Comparison of ENCODE assay signal across 10 cellular contexts in genomic region chr14:90408713-90409112, GRCh38. TPM values are rescaled to one million over a fixed set of nuclear protein-coding genes. Genes with fewer than 3 reads are reported as not detected.
A peak's percentile ranks its signal among the peaks of the same experiment; 100 is the strongest.
DNase-seq lines count a peak whose midpoint lies in the region; ATAC-seq and TF ChIP-seq lines count a peak whose summit lies in the region.
"Had no signal": no experiment of that assay in that cellular context is flagged by ENCODE, and none has a peak within 500 bp of the region (broad histone marks: within the 10 kb centered on the region; RNA-seq: fewer than 3 reads in every experiment).

No MANE protein-coding gene starts in this region.

- peaks cover 24 to 45% (median 42%) of the 10 kb centered on the region in 3 donors for H3K4me1 Mint-ChIP-seq in CD8-positive, alpha-beta memory T cell
- peaks cover 33 to 45% (median 40%) of the 10 kb centered on the region in 3 donors for H3K4me1 Mint-ChIP-seq in T-cell

- DNase-seq in CD8-positive, alpha-beta memory T cell, result no peak
- no peak for DNase-seq in T-cell
- DNase-seq in heart right ventricle, result no peak
- DNase-seq in psoas muscle, result no peak
- no peak for DNase-seq in A172 (ENCODE audit: low spot score)
- no peak for DNase-seq in hypothalamus (lab: John Stamatoyannopoulos, UW)
- no peak for DNase-seq in DMS53 (lab: John Stamatoyannopoulos, UW)
- no peak for DNase-seq in activated CD8-positive, alpha-beta memory T cell treated with anti-CD3 and anti-CD28 coated beads, Interleukin-2, amount 50 U/mL, for 48 hours
- DNase-seq: NCI-H1092, RPMI8226 had no signal

- peaks cover under 1% of the 10 kb centered on the region for H3K4me1 ChIP-seq in CD8-positive, alpha-beta memory T cell (ENCODE audit: insufficient read depth, low read length)
- H3K4me1 ChIP-seq in heart right ventricle (peaks cover 5 to 50% (median 28%) of the 10 kb centered on the region in 9 donors), psoas muscle (peaks cover 36% of the 10 kb centered on the region)

- no peak overlapping the region for H3K4me3 Mint-ChIP-seq in CD8-positive, alpha-beta memory T cell
- no peak overlapping the region for H3K4me3 Mint-ChIP-seq in T-cell

- peak overlapping the region in 5 of 8 donors; percentile 7 to 91 (median 48) for H3K27ac Mint-ChIP-seq in CD8-positive, alpha-beta memory T cell
- H3K27ac Mint-ChIP-seq in T-cell, result peak overlapping the region in 1 of 2 donors; percentile 69

- ATAC-seq in T-cell (replicated peaks in 1 of 4) (peak in 3 of 4 experiments; percentile 19 to 32 (median 19)), heart right ventricle (peak in 7 of 8 donors; percentile 12 to 51 (median 30)), psoas muscle (peak; percentile 19 to 41 (median 32))

- peaks cover 9 to 40% (median 20%) of the 10 kb centered on the region in 3 donors for H3K36me3 Mint-ChIP-seq in CD8-positive, alpha-beta memory T cell
- H3K36me3 Mint-ChIP-seq in T-cell, result peaks cover 29% of the 10 kb centered on the region

- TF ChIP-seq CTCF in heart right ventricle (IDR thresholded peaks at IDR 0.05) (no peak), psoas muscle (IDR thresholded peaks at IDR 0.05) (no peak)

- POLR2A ChIA-PET in CD8-positive, alpha-beta memory T cell (lab: Charles Lee), result interaction anchor here (1.1 to 1.5 kb wide), 2 partner anchors 9 to 25 kb away, joined by 4 to 8 read pairs; no protein-coding TSS in a partner anchor
- POLR2A ChIA-PET in T-cell (lab: Charles Lee), result no interaction called here

- CTCF ChIA-PET in CD8-positive, alpha-beta memory T cell (lab: Charles Lee), result interaction anchor here (1.3 to 2.2 kb wide), 2 partner anchors 9 to 48 kb away, joined by 3 to 9 read pairs; no protein-coding TSS in a partner anchor
- CTCF ChIA-PET in T-cell (lab: Charles Lee), result interaction anchor here in 1 of 2 donors (0.6 to 0.9 kb wide), 2 partner anchors 9 to 337 kb away, joined by 3 read pairs; no protein-coding TSS in a partner anchor

- peaks cover 31% of the 10 kb centered on the region for H3K36me3 ChIP-seq in CD8-positive, alpha-beta memory T cell (ENCODE audit: insufficient read depth, low read length)
- H3K36me3 ChIP-seq in heart right ventricle, result peaks cover 0 to 50% (median 23%) of the 10 kb centered on the region in 9 donors
- peaks cover 2 to 26% of the 10 kb centered on the region in 2 donors for H3K36me3 ChIP-seq in psoas muscle (ENCODE audit: insufficient read depth in 1 of 2, low read depth in 1 of 2)

- no peak overlapping the region for H3K4me3 ChIP-seq in CD8-positive, alpha-beta memory T cell (ENCODE audit: low read length)
- H3K4me3 ChIP-seq in heart right ventricle (no peak overlapping the region), psoas muscle (no peak overlapping the region)

- H3K9me3 ChIP-seq in CD8-positive, alpha-beta memory T cell (ENCODE audit: low read length), result no peaks in the 10 kb centered on the region
- H3K9me3 ChIP-seq in heart right ventricle (no peaks in the 10 kb centered on the region), psoas muscle (no peaks in the 10 kb centered on the region)

- intact Hi-C loops in heart right ventricle (cut with DNase I) (loop anchor here in 3 of 10 donors (5.0 to 10.0 kb wide), 3 partner anchors 96 to 109 kb away; no protein-coding TSS in a partner anchor), psoas muscle (cut with DNase I) (loop anchor here in 1 of 2 donors (5.0 kb wide), 1 partner anchor 164 kb away; no protein-coding TSS in a partner anchor)

- WGBS in heart right ventricle, 2 donors, result 43 to 44% methylated on average over 6 of the region's 6 CpGs
- WGBS in psoas muscle, 3 donors, result 43 to 61% (median 55%) methylated on average over 6 of the region's 6 CpGs

- H3K27me3 Mint-ChIP-seq in CD8-positive, alpha-beta memory T cell, result peaks cover 0 to 4% of the 10 kb centered on the region in 2 donors
- no peaks in the 10 kb centered on the region for H3K27me3 Mint-ChIP-seq in T-cell

- H3K9me3 Mint-ChIP-seq in CD8-positive, alpha-beta memory T cell, result no peaks in the 10 kb centered on the region
- H3K9me3 Mint-ChIP-seq in T-cell, result no peaks in the 10 kb centered on the region

- no peak overlapping the region for H3K27ac ChIP-seq in CD8-positive, alpha-beta memory T cell (ENCODE audit: low read depth, low read length)
- H3K27ac ChIP-seq in heart right ventricle (peak overlapping the region; percentile 30 to 90 (median 81)), psoas muscle (peak overlapping the region; percentile 92)

- no peaks in the 10 kb centered on the region for H3K27me3 ChIP-seq in CD8-positive, alpha-beta memory T cell (ENCODE audit: insufficient read depth, low read length, poor library complexity, severe bottlenecking)
- H3K27me3 ChIP-seq in heart right ventricle (no peaks in the 10 kb centered on the region), psoas muscle (ENCODE audit: insufficient read depth in 3 of 3, low read length in 2 of 3) (no peaks in the 10 kb centered on the region)

RNA-seq across cellular contexts. Expression of gene CALM1, which starts 11.9 kb away (rescaled TPM):
- 100 to 1,000 TPM; 575 to 587 TPM for total RNA-seq in CD8-positive, alpha-beta memory T cell
- polyA plus RNA-seq in CD8-positive, alpha-beta memory T cell, result 3,107 TPM
- total RNA-seq in T-cell (100 to 1,000 TPM; 642 to 952 (median 674) TPM), heart right ventricle (100 to 1,000 TPM; 409 to 787 (median 454) TPM), psoas muscle (1,000 to 10,000 TPM in 1 of 4 donors, 100 to 1,000 TPM in 3; 460 to 1,593 (median 666) TPM)
- polyA plus RNA-seq in heart right ventricle (100 to 1,000 TPM; 293 to 352 TPM), psoas muscle (1,000 to 10,000 TPM in 1 of 3 donors, 100 to 1,000 TPM in 2; 559 to 1,064 (median 580) TPM)
- total RNA-seq in A172 (2014; rRNA removed; shearing (Covaris generic)), result 395 and 420 TPM in 2 replicates
